In the genomic region with DNA sequence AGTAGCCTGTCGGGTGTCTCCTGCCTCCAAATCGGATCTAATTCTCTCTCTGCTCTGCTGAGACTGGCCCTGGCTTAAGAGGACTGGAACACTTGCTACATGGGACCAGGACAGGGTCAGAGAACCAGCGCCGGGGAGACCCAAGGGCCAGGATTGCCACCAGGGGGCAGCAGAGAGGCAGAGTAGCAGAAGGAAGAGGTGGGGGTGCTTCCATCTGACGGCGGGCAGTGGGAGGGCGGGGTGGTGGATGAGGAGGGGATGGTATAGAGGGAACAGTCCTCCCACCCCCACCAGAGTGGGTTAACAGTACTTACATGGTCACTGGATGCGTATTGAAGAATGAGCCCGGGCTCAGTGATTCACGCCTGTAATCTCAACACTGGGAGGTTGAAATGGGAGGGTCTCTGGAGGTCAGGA, we compare ENCODE assay signal across 1 cellular context.
TF ChIP-seq lines count a peak whose summit lies in the region.

No MANE protein-coding gene starts in this region.

TF ChIP-seq in liver, 16 proteins besides CTCF, POLR2A, EP300 and RAD21 (continued from another document):
- TF ChIP-seq, protein P1, sequence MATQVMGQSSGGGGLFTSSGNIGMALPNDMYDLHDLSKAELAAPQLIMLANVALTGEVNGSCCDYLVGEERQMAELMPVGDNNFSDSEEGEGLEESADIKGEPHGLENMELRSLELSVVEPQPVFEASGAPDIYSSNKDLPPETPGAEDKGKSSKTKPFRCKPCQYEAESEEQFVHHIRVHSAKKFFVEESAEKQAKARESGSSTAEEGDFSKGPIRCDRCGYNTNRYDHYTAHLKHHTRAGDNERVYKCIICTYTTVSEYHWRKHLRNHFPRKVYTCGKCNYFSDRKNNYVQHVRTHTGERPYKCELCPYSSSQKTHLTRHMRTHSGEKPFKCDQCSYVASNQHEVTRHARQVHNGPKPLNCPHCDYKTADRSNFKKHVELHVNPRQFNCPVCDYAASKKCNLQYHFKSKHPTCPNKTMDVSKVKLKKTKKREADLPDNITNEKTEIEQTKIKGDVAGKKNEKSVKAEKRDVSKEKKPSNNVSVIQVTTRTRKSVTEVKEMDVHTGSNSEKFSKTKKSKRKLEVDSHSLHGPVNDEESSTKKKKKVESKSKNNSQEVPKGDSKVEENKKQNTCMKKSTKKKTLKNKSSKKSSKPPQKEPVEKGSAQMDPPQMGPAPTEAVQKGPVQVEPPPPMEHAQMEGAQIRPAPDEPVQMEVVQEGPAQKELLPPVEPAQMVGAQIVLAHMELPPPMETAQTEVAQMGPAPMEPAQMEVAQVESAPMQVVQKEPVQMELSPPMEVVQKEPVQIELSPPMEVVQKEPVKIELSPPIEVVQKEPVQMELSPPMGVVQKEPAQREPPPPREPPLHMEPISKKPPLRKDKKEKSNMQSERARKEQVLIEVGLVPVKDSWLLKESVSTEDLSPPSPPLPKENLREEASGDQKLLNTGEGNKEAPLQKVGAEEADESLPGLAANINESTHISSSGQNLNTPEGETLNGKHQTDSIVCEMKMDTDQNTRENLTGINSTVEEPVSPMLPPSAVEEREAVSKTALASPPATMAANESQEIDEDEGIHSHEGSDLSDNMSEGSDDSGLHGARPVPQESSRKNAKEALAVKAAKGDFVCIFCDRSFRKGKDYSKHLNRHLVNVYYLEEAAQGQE (IDR thresholded peaks at IDR 0.05), result no peak
- no peak for TF ChIP-seq JUND (IDR thresholded peaks at IDR 0.05)
TF ChIP-seq in liver: peak in this region for 0.
